In the genomic region with DNA sequence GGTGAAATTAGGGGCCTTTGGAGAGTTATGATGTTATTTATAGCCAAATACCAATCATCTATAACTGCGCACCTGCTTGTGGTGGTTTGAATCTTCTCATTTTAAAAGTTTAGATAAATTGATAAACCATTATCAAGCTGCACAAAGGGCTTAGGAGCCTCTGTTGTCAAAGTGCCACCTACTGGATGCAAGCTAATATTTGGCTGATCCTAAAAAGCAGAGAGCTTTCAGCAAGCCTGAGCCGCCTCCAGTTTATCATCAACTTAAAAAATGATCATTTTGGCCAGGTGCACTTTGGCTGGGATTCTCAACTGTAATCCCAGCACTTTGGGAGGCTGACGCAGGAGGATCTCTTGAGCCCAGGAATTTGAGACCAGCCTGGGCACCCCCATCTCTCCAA, we compare ENCODE assay signal across 1 cellular context.
TF ChIP-seq lines count a peak whose summit lies in the region.

No MANE protein-coding gene starts in this region.

TF ChIP-seq in GM23338, 12 proteins besides CTCF, POLR2A, EP300 and RAD21 (continued from another document):
- TF ChIP-seq, protein P1, sequence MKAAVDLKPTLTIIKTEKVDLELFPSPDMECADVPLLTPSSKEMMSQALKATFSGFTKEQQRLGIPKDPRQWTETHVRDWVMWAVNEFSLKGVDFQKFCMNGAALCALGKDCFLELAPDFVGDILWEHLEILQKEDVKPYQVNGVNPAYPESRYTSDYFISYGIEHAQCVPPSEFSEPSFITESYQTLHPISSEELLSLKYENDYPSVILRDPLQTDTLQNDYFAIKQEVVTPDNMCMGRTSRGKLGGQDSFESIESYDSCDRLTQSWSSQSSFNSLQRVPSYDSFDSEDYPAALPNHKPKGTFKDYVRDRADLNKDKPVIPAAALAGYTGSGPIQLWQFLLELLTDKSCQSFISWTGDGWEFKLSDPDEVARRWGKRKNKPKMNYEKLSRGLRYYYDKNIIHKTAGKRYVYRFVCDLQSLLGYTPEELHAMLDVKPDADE (IDR thresholded peaks at IDR 0.05) = no peak
- TF ChIP-seq, protein P2, sequence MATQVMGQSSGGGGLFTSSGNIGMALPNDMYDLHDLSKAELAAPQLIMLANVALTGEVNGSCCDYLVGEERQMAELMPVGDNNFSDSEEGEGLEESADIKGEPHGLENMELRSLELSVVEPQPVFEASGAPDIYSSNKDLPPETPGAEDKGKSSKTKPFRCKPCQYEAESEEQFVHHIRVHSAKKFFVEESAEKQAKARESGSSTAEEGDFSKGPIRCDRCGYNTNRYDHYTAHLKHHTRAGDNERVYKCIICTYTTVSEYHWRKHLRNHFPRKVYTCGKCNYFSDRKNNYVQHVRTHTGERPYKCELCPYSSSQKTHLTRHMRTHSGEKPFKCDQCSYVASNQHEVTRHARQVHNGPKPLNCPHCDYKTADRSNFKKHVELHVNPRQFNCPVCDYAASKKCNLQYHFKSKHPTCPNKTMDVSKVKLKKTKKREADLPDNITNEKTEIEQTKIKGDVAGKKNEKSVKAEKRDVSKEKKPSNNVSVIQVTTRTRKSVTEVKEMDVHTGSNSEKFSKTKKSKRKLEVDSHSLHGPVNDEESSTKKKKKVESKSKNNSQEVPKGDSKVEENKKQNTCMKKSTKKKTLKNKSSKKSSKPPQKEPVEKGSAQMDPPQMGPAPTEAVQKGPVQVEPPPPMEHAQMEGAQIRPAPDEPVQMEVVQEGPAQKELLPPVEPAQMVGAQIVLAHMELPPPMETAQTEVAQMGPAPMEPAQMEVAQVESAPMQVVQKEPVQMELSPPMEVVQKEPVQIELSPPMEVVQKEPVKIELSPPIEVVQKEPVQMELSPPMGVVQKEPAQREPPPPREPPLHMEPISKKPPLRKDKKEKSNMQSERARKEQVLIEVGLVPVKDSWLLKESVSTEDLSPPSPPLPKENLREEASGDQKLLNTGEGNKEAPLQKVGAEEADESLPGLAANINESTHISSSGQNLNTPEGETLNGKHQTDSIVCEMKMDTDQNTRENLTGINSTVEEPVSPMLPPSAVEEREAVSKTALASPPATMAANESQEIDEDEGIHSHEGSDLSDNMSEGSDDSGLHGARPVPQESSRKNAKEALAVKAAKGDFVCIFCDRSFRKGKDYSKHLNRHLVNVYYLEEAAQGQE (IDR thresholded peaks at IDR 0.05; ENCODE audit: unreplicated experiment) = no peak
- no peak for TF ChIP-seq POLR2AphosphoS5 (IDR thresholded peaks at IDR 0.05; ENCODE audit: low read depth)
- TF ChIP-seq, protein P3, sequence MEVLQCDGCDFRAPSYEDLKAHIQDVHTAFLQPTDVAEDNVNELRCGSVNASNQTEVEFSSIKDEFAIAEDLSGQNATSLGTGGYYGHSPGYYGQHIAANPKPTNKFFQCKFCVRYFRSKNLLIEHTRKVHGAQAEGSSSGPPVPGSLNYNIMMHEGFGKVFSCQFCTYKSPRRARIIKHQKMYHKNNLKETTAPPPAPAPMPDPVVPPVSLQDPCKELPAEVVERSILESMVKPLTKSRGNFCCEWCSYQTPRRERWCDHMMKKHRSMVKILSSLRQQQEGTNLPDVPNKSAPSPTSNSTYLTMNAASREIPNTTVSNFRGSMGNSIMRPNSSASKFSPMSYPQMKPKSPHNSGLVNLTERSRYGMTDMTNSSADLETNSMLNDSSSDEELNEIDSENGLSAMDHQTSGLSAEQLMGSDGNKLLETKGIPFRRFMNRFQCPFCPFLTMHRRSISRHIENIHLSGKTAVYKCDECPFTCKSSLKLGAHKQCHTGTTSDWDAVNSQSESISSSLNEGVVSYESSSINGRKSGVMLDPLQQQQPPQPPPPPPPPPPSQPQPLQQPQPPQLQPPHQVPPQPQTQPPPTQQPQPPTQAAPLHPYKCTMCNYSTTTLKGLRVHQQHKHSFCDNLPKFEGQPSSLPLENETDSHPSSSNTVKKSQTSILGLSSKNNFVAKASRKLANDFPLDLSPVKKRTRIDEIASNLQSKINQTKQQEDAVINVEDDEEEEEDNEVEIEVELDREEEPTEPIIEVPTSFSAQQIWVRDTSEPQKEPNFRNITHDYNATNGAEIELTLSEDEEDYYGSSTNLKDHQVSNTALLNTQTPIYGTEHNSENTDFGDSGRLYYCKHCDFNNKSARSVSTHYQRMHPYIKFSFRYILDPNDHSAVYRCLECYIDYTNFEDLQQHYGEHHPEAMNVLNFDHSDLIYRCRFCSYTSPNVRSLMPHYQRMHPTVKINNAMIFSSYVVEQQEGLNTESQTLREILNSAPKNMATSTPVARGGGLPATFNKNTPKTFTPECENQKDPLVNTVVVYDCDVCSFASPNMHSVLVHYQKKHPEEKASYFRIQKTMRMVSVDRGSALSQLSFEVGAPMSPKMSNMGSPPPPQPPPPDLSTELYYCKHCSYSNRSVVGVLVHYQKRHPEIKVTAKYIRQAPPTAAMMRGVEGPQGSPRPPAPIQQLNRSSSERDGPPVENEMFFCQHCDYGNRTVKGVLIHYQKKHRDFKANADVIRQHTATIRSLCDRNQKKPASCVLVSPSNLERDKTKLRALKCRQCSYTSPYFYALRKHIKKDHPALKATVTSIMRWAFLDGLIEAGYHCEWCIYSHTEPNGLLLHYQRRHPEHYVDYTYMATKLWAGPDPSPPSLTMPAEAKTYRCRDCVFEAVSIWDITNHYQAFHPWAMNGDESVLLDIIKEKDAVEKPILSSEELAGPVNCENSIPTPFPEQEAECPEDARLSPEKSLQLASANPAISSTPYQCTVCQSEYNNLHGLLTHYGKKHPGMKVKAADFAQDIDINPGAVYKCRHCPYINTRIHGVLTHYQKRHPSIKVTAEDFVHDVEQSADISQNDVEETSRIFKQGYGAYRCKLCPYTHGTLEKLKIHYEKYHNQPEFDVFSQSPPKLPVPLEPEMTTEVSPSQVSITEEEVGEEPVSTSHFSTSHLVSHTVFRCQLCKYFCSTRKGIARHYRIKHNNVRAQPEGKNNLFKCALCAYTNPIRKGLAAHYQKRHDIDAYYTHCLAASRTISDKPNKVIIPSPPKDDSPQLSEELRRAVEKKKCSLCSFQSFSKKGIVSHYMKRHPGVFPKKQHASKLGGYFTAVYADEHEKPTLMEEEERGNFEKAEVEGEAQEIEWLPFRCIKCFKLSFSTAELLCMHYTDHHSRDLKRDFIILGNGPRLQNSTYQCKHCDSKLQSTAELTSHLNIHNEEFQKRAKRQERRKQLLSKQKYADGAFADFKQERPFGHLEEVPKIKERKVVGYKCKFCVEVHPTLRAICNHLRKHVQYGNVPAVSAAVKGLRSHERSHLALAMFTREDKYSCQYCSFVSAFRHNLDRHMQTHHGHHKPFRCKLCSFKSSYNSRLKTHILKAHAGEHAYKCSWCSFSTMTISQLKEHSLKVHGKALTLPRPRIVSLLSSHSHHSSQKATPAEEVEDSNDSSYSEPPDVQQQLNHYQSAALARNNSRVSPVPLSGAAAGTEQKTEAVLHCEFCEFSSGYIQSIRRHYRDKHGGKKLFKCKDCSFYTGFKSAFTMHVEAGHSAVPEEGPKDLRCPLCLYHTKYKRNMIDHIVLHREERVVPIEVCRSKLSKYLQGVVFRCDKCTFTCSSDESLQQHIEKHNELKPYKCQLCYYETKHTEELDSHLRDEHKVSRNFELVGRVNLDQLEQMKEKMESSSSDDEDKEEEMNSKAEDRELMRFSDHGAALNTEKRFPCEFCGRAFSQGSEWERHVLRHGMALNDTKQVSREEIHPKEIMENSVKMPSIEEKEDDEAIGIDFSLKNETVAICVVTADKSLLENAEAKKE (CRISPR knock-in tag; IDR thresholded peaks at IDR 0.05) = no peak
- no peak for TF ChIP-seq NANOG (IDR thresholded peaks at IDR 0.05; ENCODE audit: borderline replicate concordance)
- TF ChIP-seq STAT1 (IDR thresholded peaks at IDR 0.05; ENCODE audit: unreplicated experiment) = no peak
- no peak for TF ChIP-seq JUNB (IDR thresholded peaks at IDR 0.05; ENCODE audit: unreplicated experiment)
- no peak for TF ChIP-seq CREB1 (CRISPR knock-in tag; IDR thresholded peaks at IDR 0.05; ENCODE audit: low read depth)
